ENCODE assay signal across 7 cellular contexts in the genomic region with DNA sequence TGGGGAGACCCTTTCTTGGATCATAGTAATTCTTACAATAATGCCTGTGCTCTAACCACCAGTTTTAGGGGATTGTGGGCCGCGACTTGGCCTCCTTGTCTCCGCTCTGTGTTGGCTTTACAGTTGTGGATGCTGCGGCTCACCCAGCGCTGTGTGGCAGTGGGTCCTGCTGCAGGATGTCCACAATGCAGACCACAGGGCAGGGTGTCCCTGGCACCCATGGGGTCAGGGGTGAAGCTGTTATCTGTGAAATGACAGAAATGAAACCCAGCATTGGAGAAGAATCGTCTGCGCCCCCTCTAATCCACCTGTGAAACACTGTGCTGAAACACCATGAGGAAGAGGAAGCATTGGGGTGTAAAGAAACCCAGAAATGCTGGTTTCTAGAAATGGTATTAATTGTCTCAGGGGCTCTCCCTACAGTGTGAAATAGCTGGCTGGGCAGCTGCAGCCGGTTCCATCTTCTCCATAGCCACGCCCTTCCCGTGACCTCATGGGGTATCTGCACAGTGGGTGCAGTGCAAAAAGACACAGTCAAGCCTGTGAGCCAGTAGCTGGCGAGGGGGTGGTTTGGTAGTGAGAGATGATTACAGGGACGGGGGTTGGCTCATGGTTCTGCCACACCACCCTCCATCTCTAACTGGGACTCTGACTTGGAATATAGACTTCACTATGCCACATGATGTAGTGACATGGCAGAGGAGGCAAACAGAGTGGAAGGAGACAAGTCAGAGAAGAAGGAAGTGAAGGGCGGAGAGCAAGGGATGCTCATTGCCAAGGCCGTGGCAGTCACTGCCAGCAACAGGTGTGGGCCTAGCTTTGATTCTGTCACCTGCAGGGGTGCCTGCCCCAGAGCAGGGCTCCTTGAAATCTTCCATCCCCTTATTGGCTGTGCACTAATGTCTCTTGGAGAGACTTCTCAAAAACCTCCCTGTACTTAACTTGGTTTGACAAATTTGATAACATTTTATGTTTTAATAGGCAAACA. TPM values are rescaled to one million over a fixed set of nuclear protein-coding genes. Genes with fewer than 3 reads are reported as not detected.
DNase-seq lines count a peak whose midpoint lies in the region; ATAC-seq and TF ChIP-seq lines count a peak whose summit lies in the region.

No MANE protein-coding gene starts in this region.

- ATAC-seq in GM19395 (IDR thresholded peaks at IDR 0.05; ENCODE audit: unreplicated experiment) (peak; percentile 62), HG03066 (IDR thresholded peaks at IDR 0.05; ENCODE audit: low read depth, unreplicated experiment) (peak; percentile 51), left lung (peak; percentile 27)

- peaks cover 11 to 97% of the 10 kb centered on the region in 2 donors for H3K4me1 ChIP-seq in left lung

- intact Hi-C loops in left lung (cut with DNase I), result no loop called here

- H3K27me3 ChIP-seq in left lung, result no peaks in the 10 kb centered on the region

- no peak for TF ChIP-seq CTCF in left lung (IDR thresholded peaks at IDR 0.05)

- H3K27ac ChIP-seq in left lung, result peak overlapping the region in 1 of 2 donors; percentile 82

- H3K9me3 ChIP-seq in left lung, result no peaks in the 10 kb centered on the region

- H3K4me3 ChIP-seq in left lung, result no peak overlapping the region

- DNase-seq in activated CD4-positive, CD25-positive, alpha-beta regulatory T cell treated with anti-CD3 and anti-CD28 coated beads, Interleukin-2, amount 50 U/mL, for 72 hours, result peak; percentile 61
- DNase-seq in left lung (peak in 1 of 2 donors; percentile 63), NCI-H1436 (lab: John Stamatoyannopoulos, UW) (no peak), SKM-1 treated with dmso at 0.1 percent for 144 hours (lab: John Stamatoyannopoulos, UW; ENCODE audit: unreplicated experiment) (no peak), NCI-H2081 (lab: John Stamatoyannopoulos, UW) (no peak)

- no peaks in the 10 kb centered on the region for H3K36me3 ChIP-seq in left lung

RNA-seq across cellular contexts. Expression of a gene that starts 16.2 kb away (rescaled TPM):
- 10 to 100 TPM; 27.7 to 34.2 TPM for total RNA-seq in left lung
